In genomic region chr21:41419921-41420862, GRCh38 we compare ENCODE assay signal across 8 cellular contexts. TPM values are rescaled to one million over a fixed set of nuclear protein-coding genes. Genes with fewer than 3 reads are reported as not detected.
DNase-seq lines count a peak whose midpoint lies in the region; ATAC-seq and TF ChIP-seq lines count a peak whose summit lies in the region.

No MANE protein-coding gene starts in this region.

- DNase-seq in GF-D8 (lab: John Stamatoyannopoulos, UW) (peak; percentile 24), NCI-H1436 treated with DMSO at 0.1 percent for 48 hours (lab: John Stamatoyannopoulos, UW) (peak; percentile 1), activated B cell treated with CpG ODN at 0.5 μM for 24 hours (peak; percentile 47), cerebellar cortex (ENCODE audit: low spot score) (peak; percentile 30), islet precursor cell (peak; percentile 86), smooth muscle cell (lab: John Stamatoyannopoulos, UW; ENCODE audit: unreplicated experiment) (peak; percentile 59), NCI-H524 treated with DMSO at 0.1 percent for 48 hours (lab: John Stamatoyannopoulos, UW) (no peak)

- H3K36me3 Mint-ChIP-seq in activated B cell treated with CpG ODN at 0.5 μM for 24 hours (ENCODE audit: low read depth) = no peaks in the 10 kb centered on the region

- peak overlapping the region; percentile 60 for H3K4me3 ChIP-seq in smooth muscle cell

- no peaks in the 10 kb centered on the region for H3K27me3 Mint-ChIP-seq in activated B cell treated with CpG ODN at 0.5 μM for 24 hours

- H3K4me3 Mint-ChIP-seq in activated B cell treated with CpG ODN at 0.5 μM for 24 hours = peak overlapping the region; percentile 81

- 12% methylated on average over 51 of the region's 54 CpGs for WGBS in smooth muscle cell (ENCODE audit: low lambda C conversion rate)

- H3K27ac ChIP-seq in smooth muscle cell (ENCODE audit: low read depth) = peak overlapping the region; percentile 39

- no peaks in the 10 kb centered on the region for H3F3A ChIP-seq in smooth muscle cell (ENCODE audit: low read depth)

- ATAC-seq in HG02588 (IDR thresholded peaks at IDR 0.05; ENCODE audit: unreplicated experiment) (peak; percentile 79), activated B cell treated with CpG ODN at 0.5 μM for 24 hours (ENCODE audit: low read depth) (peak; percentile 93)

- H2AFZ ChIP-seq in smooth muscle cell (ENCODE audit: low read depth) = peak overlapping the region; percentile 88

- peak overlapping the region; percentile 77 for H3K9ac ChIP-seq in smooth muscle cell (ENCODE audit: low read depth)

- peak overlapping the region; percentile 82 for H3K27ac Mint-ChIP-seq in activated B cell treated with CpG ODN at 0.5 μM for 24 hours

- peaks cover 3% of the 10 kb centered on the region for H3K27me3 ChIP-seq in smooth muscle cell (ENCODE audit: low read depth)

- no peaks in the 10 kb centered on the region for H3K79me2 ChIP-seq in smooth muscle cell (ENCODE audit: low read depth)

- H3K4me1 Mint-ChIP-seq in activated B cell treated with CpG ODN at 0.5 μM for 24 hours = peaks cover 61% of the 10 kb centered on the region

- CTCF ChIA-PET in activated B cell treated with CpG ODN at 0.5 μM for 24 hours (lab: Charles Lee) = interaction anchor here (1.1 kb wide), 1 partner anchor 137 kb away, joined by 4 read pairs; no protein-coding TSS in a partner anchor

- H3K36me3 ChIP-seq in smooth muscle cell (ENCODE audit: low read depth) = no peaks in the 10 kb centered on the region

- intact Hi-C loops in activated B cell treated with CpG ODN at 0.5 μM for 24 hours (cut with micrococcal nuclease) = loop anchor here (1.0 to 2.0 kb wide), 2 partner anchors 13 to 51 kb away; no protein-coding TSS in a partner anchor

- no peaks in the 10 kb centered on the region for H4K20me1 ChIP-seq in smooth muscle cell (ENCODE audit: low read depth)

- no peaks in the 10 kb centered on the region for H3K4me1 ChIP-seq in smooth muscle cell (ENCODE audit: low read depth)

- peak overlapping the region; percentile 87 for H3K4me2 ChIP-seq in smooth muscle cell

- TF ChIP-seq CTCF in activated B cell treated with CpG ODN at 0.5 μM for 24 hours (IDR thresholded peaks at IDR 0.05) (no peak), smooth muscle cell (IDR thresholded peaks at IDR 0.05; ENCODE audit: borderline replicate concordance, insufficient read depth, poor library complexity, severe bottlenecking) (no peak)

- H3K9me3 ChIP-seq in smooth muscle cell (replicated peaks; ENCODE audit: low read depth) = no peaks in the 10 kb centered on the region

- POLR2A ChIA-PET in activated B cell treated with CpG ODN at 0.5 μM for 24 hours (lab: Charles Lee) = no interaction called here

- no peaks in the 10 kb centered on the region for H3K9me3 Mint-ChIP-seq in activated B cell treated with CpG ODN at 0.5 μM for 24 hours

RNA-seq across cellular contexts. Expression of gene MX1, which starts 5.8 kb away (rescaled TPM):
- total RNA-seq in activated B cell treated with CpG ODN at 0.5 μM for 24 hours (64.2 and 64.8 TPM in 2 replicates), smooth muscle cell (1.3 and 4.6 TPM in 2 replicates)
- polyA plus RNA-seq in smooth muscle cell = 2.0 and 3.5 TPM in 2 replicates

RNA-seq across cellular contexts. Expression of gene MX2, which starts 58.4 kb away (rescaled TPM):
- total RNA-seq in activated B cell treated with CpG ODN at 0.5 μM for 24 hours (32.6 and 34.4 TPM in 2 replicates), smooth muscle cell (2.5 and 11.3 TPM in 2 replicates)
- polyA plus RNA-seq in smooth muscle cell = 1.9 and 3.1 TPM in 2 replicates

Comparison
In these comparisons a context has a peak if more than half of its experiments do, and no peak if none do; other contexts are left out.
1. RNA of gene MX1, which starts 5.8 kb away (total RNA-seq): 64.2 to 64.8 TPM in activated B cell treated with CpG ODN at 0.5 μM for 24 hours; 1.3 to 4.6 TPM in smooth muscle cell; every median in the first group is over 10 times any median in the second.